In genomic region chr7:24576171-24577052, GRCh38 we compare ENCODE assay signal across 8 cellular contexts. TPM values are rescaled to one million over a fixed set of nuclear protein-coding genes. Genes with fewer than 3 reads are reported as not detected.
DNase-seq lines count a peak whose midpoint lies in the region; ATAC-seq lines count a peak whose summit lies in the region.

No MANE protein-coding gene starts in this region.

- no peaks in the 10 kb centered on the region for H3K27me3 ChIP-seq in endocrine pancreas (ENCODE audit: control insufficient read depth, insufficient read depth, low read length)

- peaks cover 27 to 65% (median 56%) of the 10 kb centered on the region in 4 donors for H3K4me1 Mint-ChIP-seq in naive thymus-derived CD8-positive, alpha-beta T cell

- no peaks in the 10 kb centered on the region for H3K27me3 Mint-ChIP-seq in naive thymus-derived CD8-positive, alpha-beta T cell

- DNase-seq in ELF-1 (ENCODE audit: low read depth, low spot score) (peak; percentile 23), LHCN-M2 (ENCODE audit: low read depth) (peak; percentile 72), RPMI8226 (peak; percentile 77)
- DNase-seq in naive thymus-derived CD8-positive, alpha-beta T cell = peak in 1 of 10 donors; percentile 17
- no peak for DNase-seq in activated CD4-positive, alpha-beta T cell treated with anti-CD3 and anti-CD28 coated beads, Interleukin-2, amount 50 U/mL, for 1 hour

- H3K36me3 Mint-ChIP-seq in naive thymus-derived CD8-positive, alpha-beta T cell = no peaks in the 10 kb centered on the region

- peak; percentile 31 for ATAC-seq in GM21576 (IDR thresholded peaks at IDR 0.05; ENCODE audit: unreplicated experiment)
- no peak for ATAC-seq in naive thymus-derived CD8-positive, alpha-beta T cell
- ATAC-seq in HG02884 (IDR thresholded peaks at IDR 0.05; ENCODE audit: unreplicated experiment) = no peak

- H3K9me3 Mint-ChIP-seq in naive thymus-derived CD8-positive, alpha-beta T cell = no peaks in the 10 kb centered on the region

- H3K9me3 ChIP-seq in endocrine pancreas (ENCODE audit: control insufficient read depth, low read length) = no peaks in the 10 kb centered on the region

- H3K27ac Mint-ChIP-seq in naive thymus-derived CD8-positive, alpha-beta T cell = peak overlapping the region in 1 of 10 donors; percentile 20

- peak overlapping the region in 9 of 10 donors; percentile 3 to 65 (median 46) for H3K4me3 Mint-ChIP-seq in naive thymus-derived CD8-positive, alpha-beta T cell

- POLR2A ChIA-PET in naive thymus-derived CD8-positive, alpha-beta T cell (lab: Charles Lee) = no interaction called here

- H3K36me3 ChIP-seq in endocrine pancreas (ENCODE audit: control insufficient read depth, insufficient read depth, low read length) = no peaks in the 10 kb centered on the region

- H3K4me1 ChIP-seq in endocrine pancreas (ENCODE audit: control insufficient read depth, insufficient read depth, low read length) = peaks cover 24% of the 10 kb centered on the region

- H3K4me3 ChIP-seq in endocrine pancreas (ENCODE audit: control insufficient read depth, insufficient read depth, low read length) = peak overlapping the region; percentile 100

- no peak overlapping the region for H3K9ac ChIP-seq in endocrine pancreas (ENCODE audit: control insufficient read depth, insufficient read depth, low read length)

RNA-seq across cellular contexts. Expression of gene PALS2, which starts 3.2 kb away (rescaled TPM):
- total RNA-seq in LHCN-M2 (2014; rRNA removed) = 20.3 and 22.8 TPM in 2 replicates
- polyA plus RNA-seq in LHCN-M2 (2012) = 6.5 TPM
- total RNA-seq in naive thymus-derived CD8-positive, alpha-beta T cell = 10 to 100 TPM; 66.9 to 75.4 TPM
- polyA plus RNA-seq in naive thymus-derived CD8-positive, alpha-beta T cell = 10 to 100 TPM; 23.4 to 29.9 (median 24.7) TPM
